8 cellular contexts compared by ENCODE assay signal in genomic region chr7:12715372-12716133, GRCh38. TPM values are rescaled to one million over a fixed set of nuclear protein-coding genes. Genes with fewer than 3 reads are reported as not detected.
DNase-seq lines count a peak whose midpoint lies in the region; ATAC-seq and TF ChIP-seq lines count a peak whose summit lies in the region.

No MANE protein-coding gene starts in this region.

- ATAC-seq in HG02678 (IDR thresholded peaks at IDR 0.05; ENCODE audit: unreplicated experiment) (no peak), GM18498 (IDR thresholded peaks at IDR 0.05; ENCODE audit: unreplicated experiment) (no peak)

- H3K4me3 Mint-ChIP-seq in nephron, result peak overlapping the region; percentile 28 to 53 (median 35)

- no peak for TF ChIP-seq CTCF in nephron (IDR thresholded peaks at IDR 0.05; ENCODE audit: unreplicated experiment in 3 of 3)

- peak; percentile 62 for DNase-seq in GM04504 (ENCODE audit: low read depth)
- DNase-seq in NCI-H2107 treated with DMSO at 0.1 percent for 48 hours (lab: John Stamatoyannopoulos, UW; ENCODE audit: unreplicated experiment), result peak; percentile 88
- peak; percentile 42 to 58 for DNase-seq in activated T-cell treated with anti-CD3 and anti-CD28 coated beads, Interleukin-2, amount 50 U/mL, for 48 hours
- DNase-seq in foreskin melanocyte, result peak; percentile 85
- peak; percentile 70 for DNase-seq in ureter (ENCODE audit: low spot score)

- H3K36me3 Mint-ChIP-seq in nephron (ENCODE audit: low read depth), result no peaks in the 10 kb centered on the region

- H3K27ac Mint-ChIP-seq in nephron, result peak overlapping the region; percentile 89 to 98 (median 95)

- H3K4me1 Mint-ChIP-seq in nephron, result peaks cover 50% of the 10 kb centered on the region

- no peaks in the 10 kb centered on the region for H3K27me3 Mint-ChIP-seq in nephron (ENCODE audit: low read depth)

- no peaks in the 10 kb centered on the region for H3K9me3 Mint-ChIP-seq in nephron

RNA-seq across cellular contexts. Expression of gene ARL4A, which starts 28.1 kb away (rescaled TPM):
- 22.6 TPM for total RNA-seq in ureter
